11 cellular contexts compared by ENCODE assay signal in the genomic region with DNA sequence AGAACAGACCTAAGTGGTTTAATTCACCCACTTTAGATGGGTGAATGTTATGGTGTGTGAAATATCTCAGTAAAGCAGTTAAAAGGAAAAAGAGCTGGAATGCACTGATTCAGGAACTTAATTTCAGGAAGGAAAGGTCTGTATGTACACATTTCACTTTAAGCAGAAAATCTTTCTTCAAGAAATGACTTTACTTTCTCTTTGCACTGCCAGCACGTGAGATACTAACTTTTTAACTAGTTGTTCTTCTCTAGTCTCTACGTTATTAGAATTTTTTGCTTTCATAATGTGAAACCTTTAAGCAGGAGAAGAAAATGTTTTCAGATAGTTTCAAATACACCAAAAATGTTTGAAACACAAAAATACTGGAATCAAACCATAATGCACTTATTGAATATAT. TPM values are rescaled to one million over a fixed set of nuclear protein-coding genes. Genes with fewer than 3 reads are reported as not detected.
DNase-seq lines count a peak whose midpoint lies in the region; ATAC-seq and TF ChIP-seq lines count a peak whose summit lies in the region.
"Had no signal": no experiment of that assay in that cellular context is flagged by ENCODE, and none has a peak within 500 bp of the region (broad histone marks: within the 10 kb centered on the region; RNA-seq: fewer than 3 reads in every experiment).

No MANE protein-coding gene starts in this region.

- no peaks in the 10 kb centered on the region for H3K9me3 ChIP-seq in IMR-90 (ENCODE audit: control insufficient read depth, insufficient read depth, low read length)
- H3K9me3 ChIP-seq in skeletal muscle satellite cell (replicated peaks; ENCODE audit: low read length) = no peaks in the 10 kb centered on the region

- H3K9me1 ChIP-seq in IMR-90 (ENCODE audit: insufficient read depth, low read length) = no peaks in the 10 kb centered on the region

- H3K4me1 Mint-ChIP-seq in activated T-cell treated with anti-CD3 and anti-CD28 coated beads, Interleukin-2, amount 50 U/mL, for 4 hours (ENCODE audit: low read depth) = peaks cover 4% of the 10 kb centered on the region
- peaks cover 9% of the 10 kb centered on the region for H3K4me1 Mint-ChIP-seq in GM23338
- H3K4me1 Mint-ChIP-seq: nephron had no signal

- H3K56ac ChIP-seq in IMR-90 (ENCODE audit: extremely low read depth, insufficient read depth, low read length) = no peak overlapping the region

- H3K27ac Mint-ChIP-seq in GM23338 = no peak overlapping the region
- H3K27ac Mint-ChIP-seq: nephron had no signal

- H3K4ac ChIP-seq in IMR-90 (ENCODE audit: low read depth, low read length) = no peak overlapping the region

- H3K27me3 ChIP-seq in IMR-90 (ENCODE audit: control insufficient read depth, insufficient read depth, low read length) (no peaks in the 10 kb centered on the region), skeletal muscle satellite cell (ENCODE audit: control insufficient read depth, insufficient read depth, low read length) (no peaks in the 10 kb centered on the region), GM23338 (ENCODE audit: insufficient read depth) (no peaks in the 10 kb centered on the region), H7 (ENCODE audit: control insufficient read depth, insufficient read depth, low read length) (no peaks in the 10 kb centered on the region)

- H4K8ac ChIP-seq in IMR-90 (ENCODE audit: low read depth in 2 of 2, low read length in 2 of 2) = no peak overlapping the region

- H3K14ac ChIP-seq in IMR-90 (replicated peaks; ENCODE audit: low read depth, low read length) = no peak overlapping the region

- H3K9ac ChIP-seq in IMR-90 (ENCODE audit: low read depth, low read length) (no peak overlapping the region), skeletal muscle satellite cell (ENCODE audit: low read depth, low read length) (peak overlapping the region; percentile 61)

- H3K4me3 ChIP-seq in IMR-90 (ENCODE audit: insufficient read depth, low read depth, low read length) (0 out of 2 replicates have a peak overlapping the region, but pooled peaks have one; percentile 18), choroid plexus epithelial cell (ENCODE audit: low read depth, low read length) (peak overlapping the region; percentile 4), skeletal muscle satellite cell (ENCODE audit: low read length) (peak overlapping the region; percentile 45), GM23338 (no peak overlapping the region), H7 (ENCODE audit: insufficient read depth, low read depth, low read length) (no peak overlapping the region)

- H3K9me3 Mint-ChIP-seq in activated T-cell treated with anti-CD3 and anti-CD28 coated beads, Interleukin-2, amount 50 U/mL, for 4 hours = no peaks in the 10 kb centered on the region
- no peaks in the 10 kb centered on the region for H3K9me3 Mint-ChIP-seq in GM23338
- H3K9me3 Mint-ChIP-seq: nephron had no signal

- H3F3A ChIP-seq in GM23338 (replicated peaks; ENCODE audit: low read depth) = no peaks in the 10 kb centered on the region

- no peak overlapping the region for H2BK20ac ChIP-seq in IMR-90 (ENCODE audit: low read depth, low read length)

- H2AFZ ChIP-seq in IMR-90 (replicated peaks; ENCODE audit: low read length, poor library complexity) = no peak overlapping the region
- no peak overlapping the region for H2AFZ ChIP-seq in GM23338

- H3K18ac ChIP-seq in IMR-90 (ENCODE audit: low read depth, low read length) = no peak overlapping the region

- no CpG with 5 or more reads among the region's 2 CpGs for WGBS in IMR-90 (ENCODE audit: extremely low coverage in 2 of 2, insufficient read length in 1 of 2), 2 experiments

- H3K9me2 ChIP-seq in GM23338 (ENCODE audit: insufficient read depth) = no peaks in the 10 kb centered on the region

- H3K4me1 ChIP-seq in IMR-90 (ENCODE audit: control insufficient read depth, insufficient read depth, low read length) (no peaks in the 10 kb centered on the region), skeletal muscle satellite cell (ENCODE audit: control insufficient read depth, insufficient read depth, low read length) (peaks cover 8% of the 10 kb centered on the region), GM23338 (ENCODE audit: insufficient read depth) (no peaks in the 10 kb centered on the region)

- H4K5ac ChIP-seq in IMR-90 (ENCODE audit: low read depth, low read length) = no peak overlapping the region

- no peaks in the 10 kb centered on the region for H3K36me3 Mint-ChIP-seq in activated T-cell treated with anti-CD3 and anti-CD28 coated beads, Interleukin-2, amount 50 U/mL, for 4 hours (ENCODE audit: insufficient read depth)
- no peaks in the 10 kb centered on the region for H3K36me3 Mint-ChIP-seq in GM23338 (ENCODE audit: low read depth)

- no peak for DNase-seq in activated T-cell treated with anti-CD3 and anti-CD28 coated beads, Interleukin-2, amount 50 U/mL, for 4 hours
- DNase-seq in activated T-cell treated with anti-CD3 and anti-CD28 coated beads, Interleukin-2, amount 50 U/mL, for 48 hours = no peak
- DNase-seq in IMR-90 = no peak
- DNase-seq in choroid plexus epithelial cell (ENCODE audit: low read depth) = peak; percentile 8
- DNase-seq in GM23338 (ENCODE audit: low spot score) = no peak
- no peak for DNase-seq in H7
- DNase-seq: activated naive CD4-positive, alpha-beta T cell treated with anti-CD3 and anti-CD28 coated beads, Interleukin-2, amount 50 U/mL, for 16 hours; T-helper 1 cell had no signal

- no peak overlapping the region for H4K91ac ChIP-seq in IMR-90 (ENCODE audit: insufficient read depth, low read depth, low read length)

- no peak overlapping the region for H2BK15ac ChIP-seq in IMR-90 (ENCODE audit: low read depth, low read length)

- H2AK5ac ChIP-seq in IMR-90 (ENCODE audit: low read depth, low read length) = no peak overlapping the region

- H4K20me1 ChIP-seq in IMR-90 (ENCODE audit: insufficient read depth, low read length) = no peaks in the 10 kb centered on the region
- no peaks in the 10 kb centered on the region for H4K20me1 ChIP-seq in GM23338 (replicated peaks; ENCODE audit: insufficient read depth)

- POLR2A ChIA-PET in IMR-90 (lab: Charles Lee; ENCODE audit: unreplicated experiment) = no interaction called here

- H3K79me2 ChIP-seq in GM23338 (replicated peaks; ENCODE audit: insufficient read depth) = no peaks in the 10 kb centered on the region

- H3K36me3 ChIP-seq in IMR-90 (ENCODE audit: control insufficient read depth, insufficient read depth, low read length) (no peaks in the 10 kb centered on the region), skeletal muscle satellite cell (ENCODE audit: insufficient read depth, low read length) (no peaks in the 10 kb centered on the region), GM23338 (ENCODE audit: insufficient read depth) (no peaks in the 10 kb centered on the region), H7 (replicated peaks; ENCODE audit: control insufficient read depth, insufficient read depth, low read length) (no peaks in the 10 kb centered on the region)

- TF ChIP-seq CTCF in IMR-90 (conservative IDR thresholded peaks at IDR 0.05; ENCODE audit: low read depth, low read length) (no peak), choroid plexus epithelial cell (conservative IDR thresholded peaks at IDR 0.05; ENCODE audit: low read depth, low read length) (no peak), GM23338 (conservative IDR thresholded peaks at IDR 0.05; ENCODE audit: low read depth in 2 of 2) (no peak)

- peaks cover 1% of the 10 kb centered on the region for H3K27me3 Mint-ChIP-seq in activated T-cell treated with anti-CD3 and anti-CD28 coated beads, Interleukin-2, amount 50 U/mL, for 4 hours (ENCODE audit: low read depth)
- no peaks in the 10 kb centered on the region for H3K27me3 Mint-ChIP-seq in GM23338 (ENCODE audit: insufficient read depth, low read depth, poor library complexity)

- BruUV-seq in IMR-90 (replicated peaks; lab: Mats Ljungman, UMichigan) = no TSS peak

- CTCF ChIA-PET in IMR-90 (lab: Yijun Ruan, JAX) = interaction anchor here (1.1 kb wide), 1 partner anchor 11 kb away, joined by 3 read pairs; no protein-coding TSS in a partner anchor

- H2BK120ac ChIP-seq in IMR-90 (ENCODE audit: low read depth, low read length) = no peak overlapping the region

- no peak for ATAC-seq in activated T-cell treated with anti-CD3 and anti-CD28 coated beads, Interleukin-2, amount 50 U/mL, for 4 hours
- ATAC-seq in IMR-90 (ENCODE audit: low read depth) (peak; percentile 44), HG03460 (IDR thresholded peaks at IDR 0.05; ENCODE audit: unreplicated experiment) (no peak), GM23338 (no peak)

- intact Hi-C loops in IMR-90 (cut with micrococcal nuclease) = no loop called here

- no peak for TF ChIP-seq RAD21 in IMR-90 (IDR thresholded peaks at IDR 0.05; ENCODE audit: low read length)

- TF ChIP-seq POLR2A in IMR-90 (IDR thresholded peaks at IDR 0.05; ENCODE audit: low read depth, low read length) = no peak

- H2BK5ac ChIP-seq in IMR-90 (ENCODE audit: low read depth, low read length, poor library complexity, severe bottlenecking) = no peak overlapping the region

- no peak overlapping the region for H3K23ac ChIP-seq in IMR-90 (ENCODE audit: low read depth, low read length)

- H3K4me2 ChIP-seq in IMR-90 (ENCODE audit: low read depth, low read length) (peak overlapping the region; percentile 86), skeletal muscle satellite cell (ENCODE audit: low read length) (peak overlapping the region; percentile 78), GM23338 (no peak overlapping the region)

- no peak overlapping the region for H2AK9ac ChIP-seq in IMR-90 (replicated peaks; ENCODE audit: low read depth, low read length, poor library complexity)

- dilution Hi-C loops in IMR-90 (cut with HindIII; ENCODE audit: low sequenced_read_pairs, unreplicated experiment) = no loop called here

- H3K27ac ChIP-seq in IMR-90 (ENCODE audit: insufficient read depth, low read length) = no peak overlapping the region
- H3K27ac ChIP-seq in GM23338 (ENCODE audit: low read depth) = no peak overlapping the region

- H3K79me1 ChIP-seq in IMR-90 (ENCODE audit: low read depth in 1 of 2, low read length in 2 of 2) = no peaks in the 10 kb centered on the region

- in situ Hi-C loops in IMR-90 (cut with MboI; ENCODE audit: low sequenced_read_pairs) = no loop called here

- H3K4me3 Mint-ChIP-seq in activated T-cell treated with anti-CD3 and anti-CD28 coated beads, Interleukin-2, amount 50 U/mL, for 4 hours = peak overlapping the region; percentile 31
- no peak overlapping the region for H3K4me3 Mint-ChIP-seq in GM23338
- H3K4me3 Mint-ChIP-seq: nephron had no signal

RNA-seq across cellular contexts. Expression of a gene that starts 18.8 kb away (rescaled TPM):
- total RNA-seq in activated T-cell treated with anti-CD3 and anti-CD28 coated beads, Interleukin-2, amount 50 U/mL, for 4 hours = 10 to 100 TPM; 12.5 to 13.0 (median 12.7) TPM
- total RNA-seq in IMR-90 (2012; rRNA removed) = 10.0 and 14.2 TPM in 2 replicates
- 6.7 and 8.1 TPM in 2 replicates for polyA plus RNA-seq in IMR-90 (2012; rRNA removed)
- 1.9 and 2.9 TPM in 2 replicates for polyA plus RNA-seq in IMR-90 (2012; cell fraction: cytosol; rRNA removed)
- 0.75 and 4.9 TPM in 2 replicates for polyA plus RNA-seq in IMR-90 (2012; cell fraction: nucleus; rRNA removed; ENCODE audit: low replicate concordance)
- total RNA-seq in skeletal muscle satellite cell (2012; rRNA removed) = 9.6 and 14.4 TPM in 2 replicates
- 41.5 and 51.5 TPM in 2 replicates for total RNA-seq in GM23338 (2014; rRNA removed; shearing (Covaris generic))
- 18.9 and 23.9 TPM in 2 replicates for polyA plus RNA-seq in GM23338 (2016; fragmentation: Nextera tagmentation; extraction: Ambion mirVana)
- total RNA-seq in H7 (2014; rRNA removed; shearing (Covaris generic)) = 32.9 and 35.8 TPM in 2 replicates

RNA-seq across cellular contexts. Expression of a gene that starts 19.2 kb away (rescaled TPM):
- 10 to 100 TPM; 13.7 to 20.1 (median 15.4) TPM for total RNA-seq in activated T-cell treated with anti-CD3 and anti-CD28 coated beads, Interleukin-2, amount 50 U/mL, for 4 hours
- 14.0 and 18.3 TPM in 2 replicates for total RNA-seq in IMR-90 (2012; rRNA removed)
- polyA plus RNA-seq in IMR-90 (2012; rRNA removed) = 15.4 and 19.1 TPM in 2 replicates
- 3.2 and 9.8 TPM in 2 replicates for polyA plus RNA-seq in IMR-90 (2012; cell fraction: cytosol; rRNA removed)
- 3.8 and 35.9 TPM in 2 replicates for polyA plus RNA-seq in IMR-90 (2012; cell fraction: nucleus; rRNA removed; ENCODE audit: low replicate concordance)
- total RNA-seq in skeletal muscle satellite cell (2012; rRNA removed) = 15.2 and 23.8 TPM in 2 replicates
- total RNA-seq in GM23338 (2014; rRNA removed; shearing (Covaris generic)) = 9.2 and 11.4 TPM in 2 replicates
- polyA plus RNA-seq in GM23338 (2016; fragmentation: Nextera tagmentation; extraction: Ambion mirVana) = 13.7 and 17.7 TPM in 2 replicates
- total RNA-seq in H7 (2014; rRNA removed; shearing (Covaris generic)) = 11.1 and 12.4 TPM in 2 replicates

Comparison
In these comparisons a context has a peak if more than half of its experiments do, and no peak if none do; other contexts are left out.
1. H3K4me3 ChIP-seq: peak in IMR-90 (single experiment), choroid plexus epithelial cell (single experiment) and skeletal muscle satellite cell (single experiment); none in GM23338 (single experiment) and H7 (single experiment).